13 cellular contexts compared by ENCODE assay signal in genomic region chr4:151530230-151530629, GRCh38.
"Had no signal": no experiment of that assay in that cellular context is flagged by ENCODE, and none has a peak within 500 bp of the region (broad histone marks: within the 10 kb centered on the region; RNA-seq: fewer than 3 reads in every experiment).

No MANE protein-coding gene starts in this region.

- H3K27ac ChIP-seq: prostate gland, thoracic aorta had no signal

- ATAC-seq: activated CD8-positive, alpha-beta T cell treated with anti-CD3 and anti-CD28 coated beads, Interleukin-2, amount 10 ng/mL, durations not matched to agents 7 days and 5 days; natural killer cell treated with Interleukin-12 subunit alpha and Interleukin-12 subunit beta and Interleukin-15 and Interleukin-18, amount 100 ng/mL, for 72 hours; stimulated activated naive CD8-positive, alpha-beta T cell treated with anti-CD3 and anti-CD28 coated beads, Interleukin-15, amount 100 ng/mL, for 72 hours; WTC11 had no signal

- H3K4me3 ChIP-seq: prostate gland, thoracic aorta had no signal

- H3K9me3 ChIP-seq: prostate gland, thoracic aorta had no signal

- H3K4me1 ChIP-seq: prostate gland had no signal

- DNase-seq: activated CD4-positive, alpha-beta T cell treated with anti-CD3 and anti-CD28 coated beads for 48 hours; activated CD8-positive, alpha-beta memory T cell treated with anti-CD3 and anti-CD28 coated beads, Interleukin-2, amount 50 U/mL, for 48 hours; activated CD8-positive, alpha-beta T cell treated with anti-CD3 and anti-CD28 coated beads, Interleukin-2, amount 10 ng/mL, durations not matched to agents 7 days and 5 days; effector memory CD4-positive, alpha-beta T cell; erythroblast; glutamatergic neuron; stimulated activated CD4-positive, alpha-beta T cell treated with anti-CD3 and anti-CD28 coated beads, Interleukin-15, amount 100 ng/mL, for 24 hours; stimulated activated CD4-positive, alpha-beta T cell treated with anti-CD3 and anti-CD28 coated beads, Interleukin-4, amount 100 ng/mL, for 4 hours; stimulated activated naive CD8-positive, alpha-beta T cell treated with anti-CD3 and anti-CD28 coated beads, Interleukin-15, amount 100 ng/mL, for 72 hours had no signal

- H3K36me3 ChIP-seq: prostate gland, thoracic aorta had no signal
